Comparison of ENCODE assay signal across 35 cellular contexts in the genomic region with DNA sequence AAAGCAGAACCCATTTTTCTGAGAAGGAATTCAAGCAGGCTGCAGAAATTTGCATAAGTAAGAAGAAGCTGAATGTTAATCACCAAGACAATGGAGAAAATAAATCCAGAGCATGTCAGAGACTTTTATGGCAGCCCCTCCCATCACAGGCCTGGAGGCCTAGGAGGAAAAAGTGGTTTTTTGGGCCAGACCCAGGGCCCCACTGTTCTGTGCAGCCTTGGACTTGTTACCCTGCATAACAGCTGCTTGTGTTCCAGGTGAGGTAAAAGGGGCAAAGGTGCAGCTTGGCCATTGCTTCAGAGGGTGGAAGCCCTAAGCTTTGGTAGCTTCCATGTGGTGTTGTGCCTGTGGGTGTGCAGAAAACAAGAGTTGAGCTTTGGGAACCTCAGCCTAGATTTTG.
"Had no signal": no experiment of that assay in that cellular context is flagged by ENCODE, and none has a peak within 500 bp of the region (broad histone marks: within the 10 kb centered on the region; RNA-seq: fewer than 3 reads in every experiment).

No MANE protein-coding gene starts in this region.

- DNase-seq: Karpas-422, Kasumi-1, MG63, MM.1S, MV-4-11, NCI-H1048, NCI-H1092, NCI-H1092 treated with DMSO at 0.1 percent for 48 hours, NCI-H1105, NCI-H1105 treated with DMSO at 0.1 percent for 48 hours, NCI-H1417, NCI-H1417 treated with DMSO at 0.1 percent for 48 hours, NCI-H1436, NCI-H1436 treated with DMSO at 0.1 percent for 48 hours, NCI-H146, NCI-H1694, NCI-H1694 treated with DMSO at 0.1 percent for 48 hours, NCI-H187, NCI-H187 treated with DMSO at 0.1 percent for 48 hours, NCI-H1930, NCI-H2029, NCI-H2029 treated with DMSO at 0.1 percent for 48 hours, NCI-H2081, NCI-H2081 treated with DMSO at 0.1 percent for 48 hours, NCI-H2107, NCI-H2171, NCI-H2171 treated with DMSO at 0.1 percent for 48 hours, NCI-H2227 treated with DMSO at 0.1 percent for 48 hours, NCI-H226, NCI-H345, NCI-H446, NCI-H446 treated with DMSO at 0.1 percent for 48 hours, NCI-H510A, NCI-H510A treated with DMSO at 0.1 percent for 48 hours, NCI-H524 had no signal

- H3K4me3 ChIP-seq: MG63 had no signal

- H3K36me3 ChIP-seq: MG63 had no signal

- H3K9me3 ChIP-seq: MG63 had no signal
